ENCODE assay signal across 1 cellular context in genomic region chr15:67080900-67081431, GRCh38.
TF ChIP-seq lines count a peak whose summit lies in the region.

No MANE protein-coding gene starts in this region.

TF ChIP-seq in HepG2, 621 proteins besides CTCF, POLR2A, EP300 and RAD21 (continued from another document):
- TF ChIP-seq ZNF646 (CRISPR knock-in tag; IDR thresholded peaks at IDR 0.05): no peak
- TF ChIP-seq ZNF569 (CRISPR knock-in tag; IDR thresholded peaks at IDR 0.05; ENCODE audit: borderline replicate concordance): no peak
- no peak for TF ChIP-seq ZNF124 (CRISPR knock-in tag; IDR thresholded peaks at IDR 0.05)
- TF ChIP-seq CEBPB (IDR thresholded peaks at IDR 0.05; ENCODE audit: borderline replicate concordance, low read depth, low read length): no peak
- TF ChIP-seq STAG1 (CRISPR knock-in tag; IDR thresholded peaks at IDR 0.05): peak; percentile 38; the same call in 1 of the 2 replicates
- TF ChIP-seq SIX4 (CRISPR knock-in tag; IDR thresholded peaks at IDR 0.05): no peak
TF ChIP-seq in HepG2: peak in this region for 1.
